ENCODE assay signal across 16 cellular contexts in the genomic region with DNA sequence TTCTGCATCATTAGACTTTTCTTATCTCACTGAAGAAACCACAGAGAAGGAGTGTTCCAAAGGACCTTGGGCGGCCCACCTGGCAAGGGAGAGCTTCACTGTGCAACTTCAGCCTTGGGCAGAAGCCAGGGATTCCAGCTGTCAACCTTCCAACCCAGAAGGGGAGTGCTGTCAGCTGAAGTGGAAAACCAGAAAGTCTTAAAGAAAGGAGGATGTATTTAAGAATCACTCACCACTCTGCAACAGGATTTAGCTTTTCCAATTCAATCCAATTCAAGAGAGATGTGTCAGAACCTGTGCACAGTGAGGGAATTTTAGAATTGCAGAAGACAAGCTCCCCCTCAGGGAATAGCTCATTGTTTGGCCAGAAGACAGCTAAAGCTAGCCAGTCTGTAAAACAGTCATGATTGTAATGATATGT.
A peak's percentile ranks its signal among the peaks of the same experiment; 100 is the strongest.
DNase-seq lines count a peak whose midpoint lies in the region; ATAC-seq, FAIRE-seq and TF ChIP-seq lines count a peak whose summit lies in the region.
"Had no signal": no experiment of that assay in that cellular context is flagged by ENCODE, and none has a peak within 500 bp of the region (broad histone marks: within the 10 kb centered on the region; RNA-seq: fewer than 3 reads in every experiment).

No MANE protein-coding gene starts in this region.

- no peak overlapping the region for H3K4me3 ChIP-seq in AG09309 (ENCODE audit: control insufficient read depth, low read depth, low read length)
- H3K4me3 ChIP-seq in bronchial epithelial cell (ENCODE audit: low read depth, low read length) = no peak overlapping the region
- no peak overlapping the region for H3K4me3 ChIP-seq in Peyer's patch
- H3K4me3 ChIP-seq in WERI-Rb-1 (ENCODE audit: low read depth, low read length) = no peak overlapping the region
- H3K4me3 ChIP-seq: pancreas, upper lobe of left lung had no signal

- H3K4me3 Mint-ChIP-seq in memory B cell (no peak overlapping the region), type B pancreatic cell (no peak overlapping the region)
- H3K4me3 Mint-ChIP-seq: activated CD4-positive, alpha-beta T cell treated with anti-CD3 and anti-CD28 coated beads for 36 hours; activated naive CD4-positive, alpha-beta T cell treated with anti-CD3 and anti-CD28 coated beads, Interleukin-2, amount 50 U/mL, for 24 hours; CD8-positive, alpha-beta memory T cell had no signal

- H3K27ac ChIP-seq in KOPT-K1 (ENCODE audit: low read depth, low read length, poor library complexity, severe bottlenecking) (peak overlapping the region; percentile 5), Peyer's patch (no peak overlapping the region), WERI-Rb-1 (no peak overlapping the region)
- H3K27ac ChIP-seq: HL-60, pancreas, upper lobe of left lung had no signal

- TF ChIP-seq CTCF in AG09309 (IDR thresholded peaks at IDR 0.05; ENCODE audit: control insufficient read depth, insufficient read depth, low read depth, low read length, missing control alignments) = no peak
- no peak for TF ChIP-seq CTCF in bronchial epithelial cell (IDR thresholded peaks at IDR 0.05; ENCODE audit: insufficient read depth, low read length, severe bottlenecking)
- TF ChIP-seq CTCF in Peyer's patch (IDR thresholded peaks at IDR 0.05) = no peak
- no peak for TF ChIP-seq CTCF in type B pancreatic cell (conservative IDR thresholded peaks at IDR 0.05)
- TF ChIP-seq CTCF in WERI-Rb-1 (IDR thresholded peaks at IDR 0.05; ENCODE audit: low read depth, low read length) = no peak

- ATAC-seq in memory B cell (ENCODE audit: low read depth) = no peak
- ATAC-seq: activated CD4-positive, alpha-beta T cell treated with anti-CD3 and anti-CD28 coated beads for 36 hours had no signal

- TF ChIP-seq POLR2A in Peyer's patch (IDR thresholded peaks at IDR 0.05) = no peak

- H3K4me1 Mint-ChIP-seq in memory B cell (peaks cover 10% of the 10 kb centered on the region), type B pancreatic cell (ENCODE audit: unreplicated experiment) (peaks cover 21% of the 10 kb centered on the region)

- DNase-seq in AG09309 (ENCODE audit: low read depth) (peak; percentile 43), bronchial epithelial cell (ENCODE audit: low read depth) (peak; percentile 97), memory B cell (ENCODE audit: low spot score in 2 of 2) (no peak), Peyer's patch (no peak), type B pancreatic cell (ENCODE audit: extremely low spot score, unreplicated experiment) (no peak), NCI-H1092 (lab: John Stamatoyannopoulos, UW) (no peak), WERI-Rb-1 (no peak)
- DNase-seq: activated CD4-positive, alpha-beta T cell treated with anti-CD3 and anti-CD28 coated beads for 36 hours; CD8-positive, alpha-beta memory T cell; NCI-H1417 treated with DMSO at 0.1 percent for 48 hours; pancreas; SIG-M5; upper lobe of left lung had no signal

- H3K27me3 Mint-ChIP-seq in memory B cell (no peaks in the 10 kb centered on the region), type B pancreatic cell (peaks cover 6% of the 10 kb centered on the region)
- H3K27me3 Mint-ChIP-seq: activated CD4-positive, alpha-beta T cell treated with anti-CD3 and anti-CD28 coated beads for 36 hours; activated naive CD4-positive, alpha-beta T cell treated with anti-CD3 and anti-CD28 coated beads, Interleukin-2, amount 50 U/mL, for 24 hours had no signal

- H3K36me3 Mint-ChIP-seq in memory B cell = no peaks in the 10 kb centered on the region
- no peaks in the 10 kb centered on the region for H3K36me3 Mint-ChIP-seq in type B pancreatic cell
- H3K36me3 Mint-ChIP-seq: activated naive CD4-positive, alpha-beta T cell treated with anti-CD3 and anti-CD28 coated beads, Interleukin-2, amount 50 U/mL, for 24 hours; CD8-positive, alpha-beta memory T cell had no signal

- H3K27ac Mint-ChIP-seq in memory B cell (peak overlapping the region; percentile 49), type B pancreatic cell (no peak overlapping the region)
- H3K27ac Mint-ChIP-seq: activated CD4-positive, alpha-beta T cell treated with anti-CD3 and anti-CD28 coated beads for 36 hours; activated naive CD4-positive, alpha-beta T cell treated with anti-CD3 and anti-CD28 coated beads, Interleukin-2, amount 50 U/mL, for 24 hours had no signal

- H3K4me1 ChIP-seq in Peyer's patch = no peaks in the 10 kb centered on the region
- H3K4me1 ChIP-seq: pancreas, upper lobe of left lung had no signal

- H3K9me3 Mint-ChIP-seq in memory B cell (peaks cover 2% of the 10 kb centered on the region), type B pancreatic cell (no peaks in the 10 kb centered on the region)
- H3K9me3 Mint-ChIP-seq: activated naive CD4-positive, alpha-beta T cell treated with anti-CD3 and anti-CD28 coated beads, Interleukin-2, amount 50 U/mL, for 24 hours; CD8-positive, alpha-beta memory T cell had no signal

- no peaks in the 10 kb centered on the region for H3K36me3 ChIP-seq in KOPT-K1 (ENCODE audit: insufficient read depth, low read length)
- no peaks in the 10 kb centered on the region for H3K36me3 ChIP-seq in bronchial epithelial cell (ENCODE audit: control insufficient read depth, insufficient read depth, low read length)
- H3K36me3 ChIP-seq in Peyer's patch = no peaks in the 10 kb centered on the region
- no peaks in the 10 kb centered on the region for H3K36me3 ChIP-seq in WERI-Rb-1
- H3K36me3 ChIP-seq: pancreas, upper lobe of left lung had no signal

- H3K27me3 ChIP-seq in bronchial epithelial cell (ENCODE audit: control insufficient read depth, insufficient read depth, low read length) (no peaks in the 10 kb centered on the region), Peyer's patch (no peaks in the 10 kb centered on the region), WERI-Rb-1 (ENCODE audit: insufficient read depth, low read depth, severe bottlenecking) (no peaks in the 10 kb centered on the region)
- H3K27me3 ChIP-seq: pancreas, upper lobe of left lung had no signal

- H3K9me3 ChIP-seq in KOPT-K1 (ENCODE audit: insufficient read depth, low read length, poor library complexity, severe bottlenecking) (no peaks in the 10 kb centered on the region), Peyer's patch (no peaks in the 10 kb centered on the region), WERI-Rb-1 (ENCODE audit: severe bottlenecking) (no peaks in the 10 kb centered on the region)
- H3K9me3 ChIP-seq: pancreas, upper lobe of left lung had no signal

- peak; percentile 28 for FAIRE-seq in bronchial epithelial cell (lab: Jason Lieb, UNC)
- FAIRE-seq: pancreas had no signal

Comparison
In these comparisons a context has a peak if more than half of its experiments do, and no peak if none do; other contexts are left out.
1. DNase-seq: peak in AG09309 (single experiment) and bronchial epithelial cell (single experiment); none in memory B cell (0 of 2), Peyer's patch (0 of 3), type B pancreatic cell (single experiment), NCI-H1092 (single experiment) and WERI-Rb-1 (single experiment).